In genomic region chr2:64859208-64860161, GRCh38 we compare ENCODE assay signal across 8 cellular contexts.
A peak's percentile ranks its signal among the peaks of the same experiment; 100 is the strongest.
DNase-seq lines count a peak whose midpoint lies in the region; TF ChIP-seq lines count a peak whose summit lies in the region.

No MANE protein-coding gene starts in this region.

- H4K20me1 ChIP-seq in BLaER1 treated with 17β-estradiol and CSF1 and Interleukin-3, amounts not matched to agents 10 nM and 100 nM: no peaks in the 10 kb centered on the region; a peak in 2 of 22 replicates

- H3K27me3 ChIP-seq in BLaER1 treated with 17β-estradiol and CSF1 and Interleukin-3, amounts not matched to agents 10 nM and 100 nM: peaks cover 0 to 72% (median 67%) of the 10 kb centered on the region in 11 experiments; a peak in 18 of 22 replicates
- H3K27me3 ChIP-seq in neutrophil: no peaks in the 10 kb centered on the region

- H3K36me3 ChIP-seq in BLaER1 treated with 17β-estradiol and CSF1 and Interleukin-3, amounts not matched to agents 10 nM and 100 nM: no peaks in the 10 kb centered on the region
- no peaks in the 10 kb centered on the region for H3K36me3 ChIP-seq in neutrophil

- H3K4me2 ChIP-seq in BLaER1 treated with 17β-estradiol and CSF1 and Interleukin-3, amounts not matched to agents 10 nM and 100 nM: peak overlapping the region; percentile 73 to 99 (median 94)

- TF ChIP-seq CTCF in WI38 (IDR thresholded peaks at IDR 0.05; ENCODE audit: low read depth, low read length) (no peak), neutrophil (IDR thresholded peaks at IDR 0.05) (peak; percentile 4)

- in situ Hi-C loops in GM18951 (cut with MboI; ENCODE audit: low sequenced_read_pairs, unreplicated experiment): loop anchor here (10.0 kb wide), 1 partner anchor 225 kb away; no protein-coding TSS in a partner anchor

- H3K9ac ChIP-seq in BLaER1 treated with 17β-estradiol and CSF1 and Interleukin-3, amounts not matched to agents 10 nM and 100 nM: peak overlapping the region; percentile 61 to 89 (median 70)

- H3K4me1 ChIP-seq in BLaER1 treated with 17β-estradiol and CSF1 and Interleukin-3, amounts not matched to agents 10 nM and 100 nM: peaks cover 66 to 100% (median 85%) of the 10 kb centered on the region in 10 experiments
- H3K4me1 ChIP-seq in neutrophil (ENCODE audit: control insufficient read depth in 1 of 2, insufficient read depth in 1 of 2, low read depth in 1 of 2, low read length in 1 of 2): peaks cover 92 to 99% of the 10 kb centered on the region in 2 experiments

- H3K9me3 ChIP-seq in BLaER1 treated with 17β-estradiol and CSF1 and Interleukin-3, amounts not matched to agents 10 nM and 100 nM (replicated peaks in 1 of 11): peaks cover 0 to 12% (median 9%) of the 10 kb centered on the region in 11 experiments; a peak in 17 of 22 replicates
- H3K9me3 ChIP-seq in neutrophil: no peaks in the 10 kb centered on the region

- TF ChIP-seq POLR2A in GM18951 (IDR thresholded peaks at IDR 0.05; ENCODE audit: extremely low read depth, insufficient read depth, insufficient read length): peak; percentile 25

- peak overlapping the region; percentile 37 to 63 (median 52) for H3K4me3 ChIP-seq in BLaER1 treated with 17β-estradiol and CSF1 and Interleukin-3, amounts not matched to agents 10 nM and 100 nM
- H3K4me3 ChIP-seq in WI38 (ENCODE audit: low read depth, low read length) (peak overlapping the region; percentile 50), neutrophil (ENCODE audit: low read depth in 1 of 2, low read length in 1 of 2) (peak overlapping the region; percentile 53 to 68)

- peak; percentile 93 for DNase-seq in MV-4-11 (lab: John Stamatoyannopoulos, UW)
- DNase-seq in globus pallidus (ENCODE audit: low spot score): peak; percentile 69
- no peak for DNase-seq in NCI-H82 treated with DMSO at 0.1 percent for 48 hours (lab: John Stamatoyannopoulos, UW; ENCODE audit: unreplicated experiment)
- no peak for DNase-seq in activated CD4-positive, alpha-beta T cell treated with anti-CD3 and anti-CD28 coated beads for 4 hours

- peak overlapping the region; percentile 57 to 98 (median 81); a peak in 20 of 22 replicates for H3K27ac ChIP-seq in BLaER1 treated with 17β-estradiol and CSF1 and Interleukin-3, amounts not matched to agents 10 nM and 100 nM
- H3K27ac ChIP-seq in neutrophil: peak overlapping the region; percentile 97

Comparison
In these comparisons a context has a peak if more than half of its experiments do, and no peak if none do; other contexts are left out.
1. DNase-seq: peak in MV-4-11 (single experiment) and globus pallidus (single experiment); none in NCI-H82 treated with DMSO at 0.1 percent for 48 hours (single experiment) and activated CD4-positive, alpha-beta T cell treated with anti-CD3 and anti-CD28 coated beads for 4 hours (0 of 2).
2. Peak in every context shown above with its lines, with median percentiles within 50 percentile points of each other: H3K4me3 ChIP-seq.